Comparison of ENCODE assay signal across 14 cellular contexts in genomic region chr3:16377196-16377595, GRCh38.
A peak's percentile ranks its signal among the peaks of the same experiment; 100 is the strongest.
DNase-seq lines count a peak whose midpoint lies in the region; ATAC-seq and TF ChIP-seq lines count a peak whose summit lies in the region.
"Had no signal": no experiment of that assay in that cellular context is flagged by ENCODE, and none has a peak within 500 bp of the region (broad histone marks: within the 10 kb centered on the region; RNA-seq: fewer than 3 reads in every experiment).

No MANE protein-coding gene starts in this region.

- H3K27ac ChIP-seq in CD4-positive, alpha-beta T cell (ENCODE audit: low read depth, low read length), result peak overlapping the region; percentile 44
- no peak overlapping the region for H3K27ac ChIP-seq in endodermal cell (ENCODE audit: low read depth, low read length)
- H3K27ac ChIP-seq in testis, result no peak overlapping the region

- H3K9me3 ChIP-seq in CD4-positive, alpha-beta T cell (ENCODE audit: control insufficient read depth, low read length), result no peaks in the 10 kb centered on the region
- H3K9me3 ChIP-seq in endodermal cell (ENCODE audit: control insufficient read depth, low read length) (no peaks in the 10 kb centered on the region), testis (no peaks in the 10 kb centered on the region)
- H3K9me3 ChIP-seq: sigmoid colon, tibial nerve had no signal

- CTCF ChIA-PET in CD4-positive, alpha-beta T cell (lab: Charles Lee), result no interaction called here
- CTCF ChIA-PET in T-cell (lab: Charles Lee), result interaction anchor here in 1 of 2 donors (0.6 to 1.0 kb wide), 3 partner anchors 135 to 173 kb away, joined by 3 to 4 read pairs (median 3); no protein-coding TSS in a partner anchor

- intact Hi-C loops in CD4-positive, alpha-beta T cell (cut with DNase I, micrococcal nuclease), result loop anchor here (1.0 to 5.0 kb wide), 4 partner anchors 65 to 135 kb away; no protein-coding TSS in a partner anchor
- intact Hi-C loops in testis (cut with DNase I; ENCODE audit: low total_unique reads), result no loop called here

- H3K4me1 ChIP-seq in endodermal cell (ENCODE audit: control insufficient read depth, insufficient read depth, low read length), result peaks cover 18% of the 10 kb centered on the region
- peaks cover 13% of the 10 kb centered on the region for H3K4me1 ChIP-seq in testis

- POLR2A ChIA-PET in CD4-positive, alpha-beta T cell (lab: Charles Lee), result interaction anchor here (0.7 to 2.2 kb wide), 19 partner anchors 10 to 152 kb away, joined by 3 to 10 read pairs (median 4); partner anchors contain the start of genes OXNAD1 and RFTN1
- POLR2A ChIA-PET in T-cell (lab: Charles Lee), result interaction anchor here (0.5 to 1.1 kb wide), 3 partner anchors 87 to 1171 kb away, joined by 3 read pairs; partner anchors contain the start of gene CAPN7 (in 1 of the 2)

- no peaks in the 10 kb centered on the region for H3K36me3 ChIP-seq in endodermal cell (ENCODE audit: control insufficient read depth, insufficient read depth, low read length)
- H3K36me3 ChIP-seq in testis (ENCODE audit: low read depth, missing control alignments), result no peaks in the 10 kb centered on the region
- H3K36me3 ChIP-seq: sigmoid colon had no signal

- ATAC-seq in CD4-positive, alpha-beta T cell (ENCODE audit: poor library complexity), result peak; percentile 84
- ATAC-seq in T-cell (replicated peaks in 1 of 4), result peak; percentile 71 to 89 (median 82)
- no peak for ATAC-seq in activated CD4-positive, CD25-positive, alpha-beta regulatory T cell treated with anti-CD3 and anti-CD28 coated beads, Interleukin-2, amount 50 U/mL, for 24 hours
- no peak for ATAC-seq in left lobe of liver

- H3K4me3 Mint-ChIP-seq in CD4-positive, alpha-beta T cell, result peak overlapping the region; percentile 54
- peak overlapping the region; percentile 39 to 76 (median 46) for H3K4me3 Mint-ChIP-seq in T-cell
- H3K4me3 Mint-ChIP-seq in endodermal cell, result no peak overlapping the region
- H3K4me3 Mint-ChIP-seq: nephron progenitor cell had no signal

- TF ChIP-seq POLR2A in testis (IDR thresholded peaks at IDR 0.05), result no peak

- peak in 7 of 10 experiments; percentile 10 to 40 (median 14) for DNase-seq in CD4-positive, alpha-beta T cell
- DNase-seq in GM12865 (ENCODE audit: low read depth) (peak; percentile 74), T-cell (peak in 32 of 34 experiments; percentile 8 to 69 (median 40)), endodermal cell (no peak), left lobe of liver (ENCODE audit: low spot score) (no peak), mucosa of gallbladder (ENCODE audit: low spot score) (no peak), testis (no peak)
- DNase-seq: activated CD4-positive, CD25-positive, alpha-beta regulatory T cell treated with anti-CD3 and anti-CD28 coated beads, Interleukin-2, amount 50 U/mL, for 72 hours; foreskin fibroblast; GOT3; nephron progenitor cell; sigmoid colon had no signal

- no peaks in the 10 kb centered on the region for H3K27me3 Mint-ChIP-seq in CD4-positive, alpha-beta T cell
- no peaks in the 10 kb centered on the region for H3K27me3 Mint-ChIP-seq in T-cell
- peaks cover 3% of the 10 kb centered on the region for H3K27me3 Mint-ChIP-seq in endodermal cell (ENCODE audit: insufficient read depth)

- no peaks in the 10 kb centered on the region for H3K9me3 Mint-ChIP-seq in CD4-positive, alpha-beta T cell
- H3K9me3 Mint-ChIP-seq in T-cell (no peaks in the 10 kb centered on the region), endodermal cell (peaks cover 23% of the 10 kb centered on the region)

- H3K27ac Mint-ChIP-seq in CD4-positive, alpha-beta T cell, result peak overlapping the region; percentile 90
- H3K27ac Mint-ChIP-seq in T-cell (peak overlapping the region; percentile 91 to 95), endodermal cell (no peak overlapping the region)

- TF ChIP-seq CTCF in CD4-positive, alpha-beta T cell (IDR thresholded peaks at IDR 0.05), result no peak
- no peak for TF ChIP-seq CTCF in GM12865 (IDR thresholded peaks at IDR 0.05; ENCODE audit: insufficient read depth, low read depth, low read length, missing control alignments)
- no peak for TF ChIP-seq CTCF in endodermal cell (conservative IDR thresholded peaks at IDR 0.05)
- no peak for TF ChIP-seq CTCF in testis (IDR thresholded peaks at IDR 0.05)

- peaks cover 49% of the 10 kb centered on the region for H3K36me3 Mint-ChIP-seq in CD4-positive, alpha-beta T cell (ENCODE audit: low read depth)
- H3K36me3 Mint-ChIP-seq in T-cell, result peaks cover 51% of the 10 kb centered on the region
- H3K36me3 Mint-ChIP-seq in endodermal cell (ENCODE audit: low read depth), result peaks cover 4% of the 10 kb centered on the region

- no peaks in the 10 kb centered on the region for H3K27me3 ChIP-seq in CD4-positive, alpha-beta T cell (ENCODE audit: control insufficient read depth, insufficient read depth, low read length)
- H3K27me3 ChIP-seq in endodermal cell (ENCODE audit: control insufficient read depth, insufficient read depth, low read length, poor library complexity, severe bottlenecking) (no peaks in the 10 kb centered on the region), testis (no peaks in the 10 kb centered on the region)
- H3K27me3 ChIP-seq: sigmoid colon, tibial nerve had no signal

- WGBS in endodermal cell (ENCODE audit: insufficient coverage in 1 of 2, insufficient read length in 1 of 2), 2 experiments, result 85 to 90% methylated on average over 5 of the region's 5 CpGs
- WGBS in testis, 2 donors, result 71 to 77% methylated on average over 5 of the region's 5 CpGs

- peaks cover 98% of the 10 kb centered on the region for H3K4me1 Mint-ChIP-seq in CD4-positive, alpha-beta T cell (ENCODE audit: low read depth)
- H3K4me1 Mint-ChIP-seq in T-cell, result peaks cover 88 to 90% (median 90%) of the 10 kb centered on the region in 3 donors
- H3K4me1 Mint-ChIP-seq in endodermal cell, result peaks cover 9% of the 10 kb centered on the region

- no peak overlapping the region for H3K9ac ChIP-seq in endodermal cell (ENCODE audit: extremely low read depth, low read length, poor library complexity, severe bottlenecking)

- H3K4me3 ChIP-seq in GM12865 (ENCODE audit: low read depth, low read length) (no peak overlapping the region), endodermal cell (ENCODE audit: low read length) (peak overlapping the region; percentile 7), testis (no peak overlapping the region)
- H3K4me3 ChIP-seq: sigmoid colon, tibial nerve had no signal

Comparison
In these comparisons a context has a peak if more than half of its experiments do, and no peak if none do; other contexts are left out.
1. ATAC-seq: peak in CD4-positive, alpha-beta T cell (single experiment) and T-cell (4 of 4); none in activated CD4-positive, CD25-positive, alpha-beta regulatory T cell treated with anti-CD3 and anti-CD28 coated beads, Interleukin-2, amount 50 U/mL, for 24 hours (0 of 2) and left lobe of liver (single experiment).
2. DNase-seq: peak in CD4-positive, alpha-beta T cell (7 of 10), GM12865 (single experiment) and T-cell (32 of 34); none in endodermal cell (single experiment), left lobe of liver (single experiment), mucosa of gallbladder (single experiment) and testis (single experiment).